8 cellular contexts compared by ENCODE assay signal in the genomic region with DNA sequence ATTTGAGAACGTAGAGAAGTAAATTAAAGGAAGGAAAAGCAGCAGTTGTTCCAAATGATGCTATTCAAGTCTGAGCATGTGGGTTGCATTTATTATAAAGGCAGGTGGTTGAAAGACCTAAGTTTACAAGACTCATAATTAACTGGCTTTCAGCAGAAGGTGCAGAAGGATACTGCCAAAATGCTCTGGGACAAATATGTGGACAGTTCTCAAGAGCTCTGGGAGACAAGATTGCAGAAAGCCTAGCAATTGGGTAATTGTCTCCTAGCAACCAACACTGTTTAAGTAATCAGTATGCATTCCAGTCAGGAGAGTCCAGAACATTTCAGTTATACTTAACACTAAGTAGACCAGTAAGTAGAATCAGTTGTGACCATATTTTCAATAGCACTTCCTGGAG.
A peak's percentile ranks its signal among the peaks of the same experiment; 100 is the strongest.
DNase-seq lines count a peak whose midpoint lies in the region; ATAC-seq and TF ChIP-seq lines count a peak whose summit lies in the region.

No MANE protein-coding gene starts in this region.

- intact Hi-C loops in esophagus squamous epithelium (cut with DNase I), result no loop called here
- intact Hi-C loops in activated CD4-positive, alpha-beta memory T cell treated with anti-CD3 and anti-CD28 coated beads for 36 hours (cut with micrococcal nuclease), result no loop called here

- H3K27ac Mint-ChIP-seq in nephron (peak overlapping the region; percentile 24 to 64 (median 62)), immature natural killer cell (no peak overlapping the region)
- no peak overlapping the region for H3K27ac Mint-ChIP-seq in activated CD4-positive, alpha-beta memory T cell treated with anti-CD3 and anti-CD28 coated beads for 36 hours

- TF ChIP-seq POLR2A in esophagus squamous epithelium (IDR thresholded peaks at IDR 0.05), result no peak

- CTCF ChIA-PET in activated CD4-positive, alpha-beta memory T cell treated with anti-CD3 and anti-CD28 coated beads for 36 hours (lab: Charles Lee), result no interaction called here

- TF ChIP-seq CTCF in AG09319 (IDR thresholded peaks at IDR 0.05; ENCODE audit: low read depth, low read length) (no peak), esophagus squamous epithelium (IDR thresholded peaks at IDR 0.05) (no peak), nephron (IDR thresholded peaks at IDR 0.05; ENCODE audit: unreplicated experiment in 3 of 3) (no peak)

- H3K27ac ChIP-seq in esophagus squamous epithelium, result peak overlapping the region; percentile 32 to 82 (median 73)

- H3K4me3 Mint-ChIP-seq in nephron (no peak overlapping the region), immature natural killer cell (no peak overlapping the region)
- no peak overlapping the region for H3K4me3 Mint-ChIP-seq in activated CD4-positive, alpha-beta memory T cell treated with anti-CD3 and anti-CD28 coated beads for 36 hours

- H3K4me3 ChIP-seq in esophagus squamous epithelium, result no peak overlapping the region

- POLR2A ChIA-PET in activated CD4-positive, alpha-beta memory T cell treated with anti-CD3 and anti-CD28 coated beads for 36 hours (lab: Charles Lee), result no interaction called here

- H3K4me1 ChIP-seq in esophagus squamous epithelium, result peaks cover 7 to 50% (median 30%) of the 10 kb centered on the region in 3 donors

- H3K36me3 ChIP-seq in esophagus squamous epithelium, result peaks cover 0 to 39% (median 4%) of the 10 kb centered on the region in 3 donors

- peaks cover 56% of the 10 kb centered on the region for H3K36me3 Mint-ChIP-seq in nephron (ENCODE audit: low read depth)
- peaks cover 23% of the 10 kb centered on the region for H3K36me3 Mint-ChIP-seq in activated CD4-positive, alpha-beta memory T cell treated with anti-CD3 and anti-CD28 coated beads for 36 hours
- H3K36me3 Mint-ChIP-seq in immature natural killer cell, result peaks cover 24 to 40% (median 37%) of the 10 kb centered on the region in 3 donors

- H3K9me3 ChIP-seq in esophagus squamous epithelium, result no peaks in the 10 kb centered on the region

- H3K4me1 Mint-ChIP-seq in nephron (peaks cover 47% of the 10 kb centered on the region), immature natural killer cell (peaks cover 0 to 13% of the 10 kb centered on the region in 2 donors)
- H3K4me1 Mint-ChIP-seq in activated CD4-positive, alpha-beta memory T cell treated with anti-CD3 and anti-CD28 coated beads for 36 hours (ENCODE audit: low read depth), result no peaks in the 10 kb centered on the region

- no peaks in the 10 kb centered on the region for H3K27me3 ChIP-seq in esophagus squamous epithelium

- ATAC-seq in HG03342 (IDR thresholded peaks at IDR 0.05; ENCODE audit: unreplicated experiment), result no peak

- H3K9me3 Mint-ChIP-seq in nephron (no peaks in the 10 kb centered on the region), immature natural killer cell (no peaks in the 10 kb centered on the region)
- H3K9me3 Mint-ChIP-seq in activated CD4-positive, alpha-beta memory T cell treated with anti-CD3 and anti-CD28 coated beads for 36 hours, result no peaks in the 10 kb centered on the region

- H3K27me3 Mint-ChIP-seq in nephron (ENCODE audit: low read depth), result no peaks in the 10 kb centered on the region
- no peaks in the 10 kb centered on the region for H3K27me3 Mint-ChIP-seq in activated CD4-positive, alpha-beta memory T cell treated with anti-CD3 and anti-CD28 coated beads for 36 hours
- H3K27me3 Mint-ChIP-seq in immature natural killer cell (ENCODE audit: low read depth in 3 of 3), result no peaks in the 10 kb centered on the region

- WGBS in esophagus squamous epithelium, 2 donors, result 13 to 27% methylated on average over 1 of the region's 1 CpG

- DNase-seq in AG09319 (ENCODE audit: extremely low read depth, low read depth) (peak; percentile 94), NCI-H2196 (lab: John Stamatoyannopoulos, UW; ENCODE audit: unreplicated experiment) (peak; percentile 46), esophagus squamous epithelium (lab: John Stamatoyannopoulos, UW) (no peak), immature natural killer cell (no peak), cerebellum (ENCODE audit: low spot score) (no peak)
- no peak for DNase-seq in activated CD4-positive, alpha-beta memory T cell treated with anti-CD3 and anti-CD28 coated beads for 36 hours

Comparison
In these comparisons a context has a peak if more than half of its experiments do, and no peak if none do; other contexts are left out.
1. DNase-seq: peak in AG09319 (single experiment) and NCI-H2196 (single experiment); none in esophagus squamous epithelium (single experiment), activated CD4-positive, alpha-beta memory T cell treated with anti-CD3 and anti-CD28 coated beads for 36 hours (single experiment), immature natural killer cell (0 of 3) and cerebellum (single experiment).
2. H3K27ac Mint-ChIP-seq: peak in nephron (3 of 3); none in activated CD4-positive, alpha-beta memory T cell treated with anti-CD3 and anti-CD28 coated beads for 36 hours (single experiment) and immature natural killer cell (0 of 6).